Comparison of ENCODE assay signal across 8 cellular contexts in genomic region chr1:31154000-31154631, GRCh38.
A peak's percentile ranks its signal among the peaks of the same experiment; 100 is the strongest.
DNase-seq lines count a peak whose midpoint lies in the region; ATAC-seq, FAIRE-seq and TF ChIP-seq lines count a peak whose summit lies in the region.

No MANE protein-coding gene starts in this region.

- WGBS in GM12878 (ENCODE audit: insufficient coverage, insufficient replicate concordance, low lambda C conversion rate, missing lambda C conversion rate), result 87% methylated on average over 19 of the region's 19 CpGs
- WGBS in upper lobe of left lung, 2 donors, result 77 to 82% methylated on average over 19 of the region's 19 CpGs

- TF ChIP-seq EP300 in GM12878 (IDR thresholded peaks at IDR 0.05; ENCODE audit: borderline replicate concordance in 1 of 2, control insufficient read depth in 1 of 2, low read depth in 2 of 2, low read length in 2 of 2), result no peak
- TF ChIP-seq EP300 in upper lobe of left lung (IDR thresholded peaks at IDR 0.05), result no peak

- H3K9me3 Mint-ChIP-seq in activated naive CD4-positive, alpha-beta T cell treated with anti-CD3 and anti-CD28 coated beads, Interleukin-2, amount 10 ng/mL, durations not matched to agents 7 days and 5 days, result no peaks in the 10 kb centered on the region

- H3K4me3 ChIP-seq in GM12878 (peak overlapping the region; percentile 70; the same call in 1 of the 2 replicates), lower lobe of right lung (peak overlapping the region; percentile 68), upper lobe of left lung (peak overlapping the region in 3 of 4 donors; percentile 66 to 78 (median 77))

- no peaks in the 10 kb centered on the region for H3K79me2 ChIP-seq in GM12878 (ENCODE audit: control insufficient read depth, insufficient read depth, low read length)

- SMC1A ChIA-PET in GM12878 (lab: Charles Lee; ENCODE audit: uncharacterized antibody, unreplicated experiment), result no interaction called here

- no peaks in the 10 kb centered on the region for H3K9me3 ChIP-seq in GM12878 (replicated peaks; ENCODE audit: control insufficient read depth, insufficient read depth, low read length)
- no peaks in the 10 kb centered on the region for H3K9me3 ChIP-seq in lower lobe of right lung
- H3K9me3 ChIP-seq in upper lobe of left lung, result no peaks in the 10 kb centered on the region

- no peaks in the 10 kb centered on the region for H4K20me1 ChIP-seq in GM12878 (ENCODE audit: control insufficient read depth, insufficient read depth)

- peak overlapping the region; percentile 75 for H3K4me3 Mint-ChIP-seq in activated naive CD4-positive, alpha-beta T cell treated with anti-CD3 and anti-CD28 coated beads, Interleukin-2, amount 10 ng/mL, durations not matched to agents 7 days and 5 days

- H3K27ac Mint-ChIP-seq in activated naive CD4-positive, alpha-beta T cell treated with anti-CD3 and anti-CD28 coated beads, Interleukin-2, amount 10 ng/mL, durations not matched to agents 7 days and 5 days, result peak overlapping the region; percentile 42

- no peaks in the 10 kb centered on the region for H3K36me3 Mint-ChIP-seq in activated naive CD4-positive, alpha-beta T cell treated with anti-CD3 and anti-CD28 coated beads, Interleukin-2, amount 10 ng/mL, durations not matched to agents 7 days and 5 days

- H3K9ac ChIP-seq in GM12878 (ENCODE audit: control insufficient read depth, insufficient read depth, low read length), result peak overlapping the region; percentile 68

- H3K36me3 ChIP-seq in GM12878 (ENCODE audit: control insufficient read depth in 2 of 2, insufficient read depth in 2 of 2, low read length in 1 of 2) (no peaks in the 10 kb centered on the region), lower lobe of right lung (no peaks in the 10 kb centered on the region), upper lobe of left lung (no peaks in the 10 kb centered on the region)

- no peak for FAIRE-seq in GM12878 (lab: Jason Lieb, UNC)

- TF ChIP-seq RAD21 in GM12878 (IDR thresholded peaks at IDR 0.05; ENCODE audit: insufficient read depth, low read depth, low read length), result no peak

- TF ChIP-seq CTCF in GM12878 (IDR thresholded peaks at IDR 0.05 in 2 of 3, conservative IDR thresholded peaks at IDR 0.05 in 1 of 3; ENCODE audit: control insufficient read depth in 2 of 3, extremely low read depth in 1 of 3, insufficient read depth in 1 of 3, low read depth in 3 of 3, low read length in 3 of 3) (no peak), lower lobe of right lung (IDR thresholded peaks at IDR 0.05) (no peak), upper lobe of left lung (IDR thresholded peaks at IDR 0.05) (no peak)

- H3K27me3 Mint-ChIP-seq in activated naive CD4-positive, alpha-beta T cell treated with anti-CD3 and anti-CD28 coated beads, Interleukin-2, amount 10 ng/mL, durations not matched to agents 7 days and 5 days, result peaks cover 27% of the 10 kb centered on the region

- no peak for DNase-seq in activated naive CD4-positive, alpha-beta T cell treated with anti-CD3 and anti-CD28 coated beads, Interleukin-2, amount 10 ng/mL, durations not matched to agents 7 days and 5 days
- no peak for DNase-seq in activated naive CD4-positive, alpha-beta T cell (lab: John Stamatoyannopoulos, UW)
- no peak for DNase-seq in GM12878 (ENCODE audit: low read depth, low spot score)
- DNase-seq in lower lobe of right lung, result no peak
- DNase-seq in upper lobe of left lung, result peak in 1 of 2 donors; percentile 50
- no peak for DNase-seq in cerebellum (ENCODE audit: low spot score)

- CTCF ChIA-PET in activated naive CD4-positive, alpha-beta T cell treated with anti-CD3 and anti-CD28 coated beads, Interleukin-2, amount 10 ng/mL, durations not matched to agents 7 days and 5 days (lab: Charles Lee), result interaction anchor here (1.5 kb wide), 1 partner anchor 9 kb away, joined by 6 read pairs; no protein-coding TSS in a partner anchor
- CTCF ChIA-PET in GM12878 (lab: Yijun Ruan, JAX), result interaction anchor here (0.5 to 1.3 kb wide), 5 partner anchors 8 to 375 kb away, joined by 3 read pairs; no protein-coding TSS in a partner anchor

- H3K4me2 ChIP-seq in GM12878 (ENCODE audit: control insufficient read depth, insufficient read depth), result peak overlapping the region; percentile 84

- TSS peak; percentile 89 for BruUV-seq in GM12878 (replicated peaks; lab: Mats Ljungman, UMichigan)

- intact Hi-C loops in GM12878 (cut with micrococcal nuclease; ENCODE audit: unreplicated experiment), result no loop called here
- intact Hi-C loops in lower lobe of right lung (cut with DNase I), result no loop called here

- POLR2A ChIA-PET in GM12878 (lab: Charles Lee), result no interaction called here

- 0 out of 2 replicates have a peak, but pooled peaks cover 3% of the 10 kb centered on the region for H3K4me1 ChIP-seq in GM12878 (ENCODE audit: control insufficient read depth, insufficient read depth, low read length)
- peaks cover 16% of the 10 kb centered on the region for H3K4me1 ChIP-seq in lower lobe of right lung
- H3K4me1 ChIP-seq in upper lobe of left lung, result peaks cover 4 to 12% (median 8%) of the 10 kb centered on the region in 4 donors

- peak overlapping the region; percentile 90 for H2AFZ ChIP-seq in GM12878 (ENCODE audit: control insufficient read depth, low read depth, low read length)

- H3K27ac ChIP-seq in GM12878 (ENCODE audit: control insufficient read depth, insufficient read depth), result no peak overlapping the region
- peak overlapping the region; percentile 85 for H3K27ac ChIP-seq in lower lobe of right lung
- peak overlapping the region; percentile 80 to 87 (median 85) for H3K27ac ChIP-seq in upper lobe of left lung

- peaks cover 11% of the 10 kb centered on the region for H3K4me1 Mint-ChIP-seq in activated naive CD4-positive, alpha-beta T cell treated with anti-CD3 and anti-CD28 coated beads, Interleukin-2, amount 10 ng/mL, durations not matched to agents 7 days and 5 days

- no peak for ATAC-seq in GM12878
- ATAC-seq in lower lobe of right lung, result no peak
- ATAC-seq in upper lobe of left lung (ENCODE audit: low FRiP score in 2 of 2), result peak in 1 of 2 donors; percentile 18
- no peak for ATAC-seq in HG02623 (IDR thresholded peaks at IDR 0.05; ENCODE audit: unreplicated experiment)
- ATAC-seq in HG03175 (IDR thresholded peaks at IDR 0.05; ENCODE audit: unreplicated experiment), result no peak

- H3K27me3 ChIP-seq in GM12878 (replicated peaks in 1 of 2; ENCODE audit: control insufficient read depth in 2 of 2, insufficient read depth in 2 of 2, low read length in 1 of 2), result no peaks in the 10 kb centered on the region
- H3K27me3 ChIP-seq in lower lobe of right lung (ENCODE audit: low read depth), result no peaks in the 10 kb centered on the region
- no peaks in the 10 kb centered on the region for H3K27me3 ChIP-seq in upper lobe of left lung

- in situ Hi-C loops in GM12878 (cut with MboI), result no loop called here

- RAD21 ChIA-PET in GM12878 (lab: Charles Lee; ENCODE audit: unreplicated experiment), result no interaction called here

- TF ChIP-seq POLR2A in GM12878 (IDR thresholded peaks at IDR 0.05; ENCODE audit: low read depth, low read length) (no peak), upper lobe of left lung (IDR thresholded peaks at IDR 0.05) (no peak)

TF ChIP-seq in GM12878, 131 proteins besides CTCF, POLR2A, EP300 and RAD21 (continues in another document):
- no peak for TF ChIP-seq ATF3 (IDR thresholded peaks at IDR 0.05; ENCODE audit: borderline replicate concordance, extremely low read depth, low read depth, low read length)
- no peak for TF ChIP-seq YY1 (IDR thresholded peaks at IDR 0.05; ENCODE audit: low read depth, low read length)
- TF ChIP-seq E2F4 (IDR thresholded peaks at IDR 0.05; ENCODE audit: low read depth, low read length), result no peak
- peak; percentile 41; the same call in 1 of the 2 replicates for TF ChIP-seq ESRRA (IDR thresholded peaks at IDR 0.05; ENCODE audit: low read length)
- TF ChIP-seq SRF (IDR thresholded peaks at IDR 0.05; ENCODE audit: low read depth in 2 of 2, low read length in 2 of 2), result no peak
- no peak for TF ChIP-seq NR2C2 (IDR thresholded peaks at IDR 0.05; ENCODE audit: borderline replicate concordance, control insufficient read depth, insufficient read length, low read depth)
- TF ChIP-seq MLLT1 (IDR thresholded peaks at IDR 0.05), result peak; percentile 36; the same call in 1 of the 2 replicates
- no peak for TF ChIP-seq RFX5 (IDR thresholded peaks at IDR 0.05; ENCODE audit: low read depth, low read length)
- no peak for TF ChIP-seq ATF2 (IDR thresholded peaks at IDR 0.05; ENCODE audit: low read length)
